In genomic region chr17:61789872-61790271, GRCh38 we compare ENCODE assay signal across 2 cellular contexts.
TF ChIP-seq lines count a peak whose summit lies in the region.

No MANE protein-coding gene starts in this region.

TF ChIP-seq in IMR-90, 13 proteins besides CTCF, POLR2A, EP300 and RAD21:
- TF ChIP-seq CEBPB (IDR thresholded peaks at IDR 0.05; ENCODE audit: low read depth, low read length) (no peak), RFX5 (IDR thresholded peaks at IDR 0.05; ENCODE audit: low read depth, low read length) (no peak), MAZ (IDR thresholded peaks at IDR 0.05; ENCODE audit: borderline replicate concordance, low read depth, low read length) (no peak), RCOR1 (IDR thresholded peaks at IDR 0.05; ENCODE audit: insufficient replicate concordance, low read length) (no peak), MAFK (IDR thresholded peaks at IDR 0.05; ENCODE audit: low read depth, low read length) (no peak), NFE2L2 (IDR thresholded peaks at IDR 0.05; ENCODE audit: low read depth, low read length) (no peak), SMC3 (IDR thresholded peaks at IDR 0.05; ENCODE audit: low read depth, low read length) (no peak), FOS (IDR thresholded peaks at IDR 0.05; ENCODE audit: low read depth, low read length) (no peak), USF2 (IDR thresholded peaks at IDR 0.05; ENCODE audit: low read depth, low read length) (no peak), BHLHE40 (IDR thresholded peaks at IDR 0.05; ENCODE audit: low read depth, low read length) (no peak), CHD1 (IDR thresholded peaks at IDR 0.05; ENCODE audit: low read depth, low read length) (no peak), MXI1 (IDR thresholded peaks at IDR 0.05; ENCODE audit: borderline replicate concordance, low read depth, low read length) (no peak)
- TF ChIP-seq, protein P1, sequence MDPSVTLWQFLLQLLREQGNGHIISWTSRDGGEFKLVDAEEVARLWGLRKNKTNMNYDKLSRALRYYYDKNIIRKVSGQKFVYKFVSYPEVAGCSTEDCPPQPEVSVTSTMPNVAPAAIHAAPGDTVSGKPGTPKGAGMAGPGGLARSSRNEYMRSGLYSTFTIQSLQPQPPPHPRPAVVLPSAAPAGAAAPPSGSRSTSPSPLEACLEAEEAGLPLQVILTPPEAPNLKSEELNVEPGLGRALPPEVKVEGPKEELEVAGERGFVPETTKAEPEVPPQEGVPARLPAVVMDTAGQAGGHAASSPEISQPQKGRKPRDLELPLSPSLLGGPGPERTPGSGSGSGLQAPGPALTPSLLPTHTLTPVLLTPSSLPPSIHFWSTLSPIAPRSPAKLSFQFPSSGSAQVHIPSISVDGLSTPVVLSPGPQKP (IDR thresholded peaks at IDR 0.05; ENCODE audit: borderline replicate concordance, low read depth, low read length) = no peak

TF ChIP-seq in GM12878, 131 proteins besides CTCF, POLR2A, EP300 and RAD21:
- TF ChIP-seq, protein P2, sequence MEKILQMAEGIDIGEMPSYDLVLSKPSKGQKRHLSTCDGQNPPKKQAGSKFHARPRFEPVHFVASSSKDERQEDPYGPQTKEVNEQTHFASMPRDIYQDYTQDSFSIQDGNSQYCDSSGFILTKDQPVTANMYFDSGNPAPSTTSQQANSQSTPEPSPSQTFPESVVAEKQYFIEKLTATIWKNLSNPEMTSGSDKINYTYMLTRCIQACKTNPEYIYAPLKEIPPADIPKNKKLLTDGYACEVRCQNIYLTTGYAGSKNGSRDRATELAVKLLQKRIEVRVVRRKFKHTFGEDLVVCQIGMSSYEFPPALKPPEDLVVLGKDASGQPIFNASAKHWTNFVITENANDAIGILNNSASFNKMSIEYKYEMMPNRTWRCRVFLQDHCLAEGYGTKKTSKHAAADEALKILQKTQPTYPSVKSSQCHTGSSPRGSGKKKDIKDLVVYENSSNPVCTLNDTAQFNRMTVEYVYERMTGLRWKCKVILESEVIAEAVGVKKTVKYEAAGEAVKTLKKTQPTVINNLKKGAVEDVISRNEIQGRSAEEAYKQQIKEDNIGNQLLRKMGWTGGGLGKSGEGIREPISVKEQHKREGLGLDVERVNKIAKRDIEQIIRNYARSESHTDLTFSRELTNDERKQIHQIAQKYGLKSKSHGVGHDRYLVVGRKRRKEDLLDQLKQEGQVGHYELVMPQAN (conservative IDR thresholded peaks at IDR 0.05) = no peak
- no peak for TF ChIP-seq JUND (IDR thresholded peaks at IDR 0.05; ENCODE audit: low read depth, low read length)
- TF ChIP-seq BRCA1 (IDR thresholded peaks at IDR 0.05; ENCODE audit: low read depth, low read length) = no peak
- no peak for TF ChIP-seq TBL1XR1 (IDR thresholded peaks at IDR 0.05; ENCODE audit: low read depth, low read length)
- TF ChIP-seq ZZZ3 (IDR thresholded peaks at IDR 0.05; ENCODE audit: control insufficient read depth, insufficient read length, low read depth) = no peak
- TF ChIP-seq, protein P3, sequence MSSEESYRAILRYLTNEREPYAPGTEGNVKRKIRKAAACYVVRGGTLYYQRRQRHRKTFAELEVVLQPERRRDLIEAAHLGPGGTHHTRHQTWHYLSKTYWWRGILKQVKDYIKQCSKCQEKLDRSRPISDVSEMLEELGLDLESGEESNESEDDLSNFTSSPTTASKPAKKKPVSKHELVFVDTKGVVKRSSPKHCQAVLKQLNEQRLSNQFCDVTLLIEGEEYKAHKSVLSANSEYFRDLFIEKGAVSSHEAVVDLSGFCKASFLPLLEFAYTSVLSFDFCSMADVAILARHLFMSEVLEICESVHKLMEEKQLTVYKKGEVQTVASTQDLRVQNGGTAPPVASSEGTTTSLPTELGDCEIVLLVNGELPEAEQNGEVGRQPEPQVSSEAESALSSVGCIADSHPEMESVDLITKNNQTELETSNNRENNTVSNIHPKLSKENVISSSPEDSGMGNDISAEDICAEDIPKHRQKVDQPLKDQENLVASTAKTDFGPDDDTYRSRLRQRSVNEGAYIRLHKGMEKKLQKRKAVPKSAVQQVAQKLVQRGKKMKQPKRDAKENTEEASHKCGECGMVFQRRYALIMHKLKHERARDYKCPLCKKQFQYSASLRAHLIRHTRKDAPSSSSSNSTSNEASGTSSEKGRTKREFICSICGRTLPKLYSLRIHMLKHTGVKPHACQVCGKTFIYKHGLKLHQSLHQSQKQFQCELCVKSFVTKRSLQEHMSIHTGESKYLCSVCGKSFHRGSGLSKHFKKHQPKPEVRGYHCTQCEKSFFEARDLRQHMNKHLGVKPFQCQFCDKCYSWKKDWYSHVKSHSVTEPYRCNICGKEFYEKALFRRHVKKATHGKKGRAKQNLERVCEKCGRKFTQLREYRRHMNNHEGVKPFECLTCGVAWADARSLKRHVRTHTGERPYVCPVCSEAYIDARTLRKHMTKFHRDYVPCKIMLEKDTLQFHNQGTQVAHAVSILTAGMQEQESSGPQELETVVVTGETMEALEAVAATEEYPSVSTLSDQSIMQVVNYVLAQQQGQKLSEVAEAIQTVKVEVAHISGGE (CRISPR knock-in tag; IDR thresholded peaks at IDR 0.05) = no peak
- no peak for TF ChIP-seq BACH1 (IDR thresholded peaks at IDR 0.05; ENCODE audit: borderline replicate concordance)
- TF ChIP-seq ETV6 (conservative IDR thresholded peaks at IDR 0.05 in 1 of 2, IDR thresholded peaks at IDR 0.05 in 1 of 2; ENCODE audit: borderline replicate concordance in 1 of 2, low read depth in 1 of 2) = peak in 1 of 2 experiments; percentile 67; a peak in 1 of 4 replicates
- TF ChIP-seq NFXL1 (IDR thresholded peaks at IDR 0.05; ENCODE audit: borderline replicate concordance) = peak; percentile 85; the same call in 1 of the 2 replicates
- no peak for TF ChIP-seq WRNIP1 (IDR thresholded peaks at IDR 0.05; ENCODE audit: borderline replicate concordance, low read depth, low read length)
- no peak for TF ChIP-seq CHD1 (IDR thresholded peaks at IDR 0.05; ENCODE audit: low read depth, low read length)
- TF ChIP-seq, protein P1 (IDR thresholded peaks at IDR 0.05; ENCODE audit: low read depth, low read length) = no peak
- no peak for TF ChIP-seq IKZF1 (conservative IDR thresholded peaks at IDR 0.05)
- TF ChIP-seq KAT2A (conservative IDR thresholded peaks at IDR 0.05; ENCODE audit: control insufficient read depth, low read depth, low read length) = no peak
- no peak for TF ChIP-seq KDM1A (IDR thresholded peaks at IDR 0.05; ENCODE audit: borderline replicate concordance)
- TF ChIP-seq RELA (IDR thresholded peaks at IDR 0.05; ENCODE audit: borderline replicate concordance, partially characterized antibody) = no peak
